Comparison of ENCODE assay signal across 24 cellular contexts in genomic region chr18:11581286-11581685, GRCh38. TPM values are rescaled to one million over a fixed set of nuclear protein-coding genes. Genes with fewer than 3 reads are reported as not detected.
"Had no signal": no experiment of that assay in that cellular context is flagged by ENCODE, and none has a peak within 500 bp of the region (broad histone marks: within the 10 kb centered on the region; RNA-seq: fewer than 3 reads in every experiment).

No MANE protein-coding gene starts in this region.

- H3K27me3 Mint-ChIP-seq: activated CD4-positive, alpha-beta memory T cell treated with anti-CD3 and anti-CD28 coated beads for 36 hours had no signal

- H3K4me3 Mint-ChIP-seq: activated CD4-positive, alpha-beta memory T cell treated with anti-CD3 and anti-CD28 coated beads for 36 hours; activated CD8-positive, alpha-beta memory T cell treated with anti-CD3 and anti-CD28 coated beads, Interleukin-2, amount 10 ng/mL, durations not matched to agents 7 days and 5 days; activated naive CD4-positive, alpha-beta T cell treated with anti-CD3 and anti-CD28 coated beads for 36 hours; immature natural killer cell; natural killer cell treated with Interleukin-12 subunit alpha and Interleukin-12 subunit beta and Interleukin-15 and Interleukin-18, amount 100 ng/mL, for 72 hours had no signal

- H3K27me3 ChIP-seq: gastrocnemius medialis, heart left ventricle, tibial artery, uterus had no signal

- H3K9me3 Mint-ChIP-seq: activated CD4-positive, alpha-beta memory T cell treated with anti-CD3 and anti-CD28 coated beads for 36 hours; activated naive CD4-positive, alpha-beta T cell treated with anti-CD3 and anti-CD28 coated beads for 36 hours; activated T-helper 2 cell treated with anti-CD3 and anti-CD28 coated beads, Interferon-gamma antibody, Interleukin-2, Interleukin-4, amounts not matched to agents 10 μg/mL and 5 μg/mL and 100 μg/mL, durations not matched to agents 14 hours and 24 hours and 36 hours; immature natural killer cell; natural killer cell treated with Interleukin-12 subunit alpha and Interleukin-12 subunit beta and Interleukin-15 and Interleukin-18, amount 100 ng/mL, for 72 hours had no signal

- H3K36me3 Mint-ChIP-seq: activated CD4-positive, alpha-beta memory T cell treated with anti-CD3 and anti-CD28 coated beads for 36 hours; immature natural killer cell; natural killer cell treated with Interleukin-12 subunit alpha and Interleukin-12 subunit beta and Interleukin-15 and Interleukin-18, amount 100 ng/mL, for 72 hours had no signal

- H3K4me3 ChIP-seq: gastrocnemius medialis, heart left ventricle, tibial artery, uterus had no signal

- H3K27ac ChIP-seq: epithelial cell of prostate, gastrocnemius medialis, heart left ventricle, tibial artery, uterus, WERI-Rb-1 had no signal

- H3K36me3 ChIP-seq: gastrocnemius medialis, heart left ventricle, tibial artery, uterus, WERI-Rb-1 had no signal

- H3K4me1 ChIP-seq: gastrocnemius medialis, heart left ventricle, tibial artery, uterus had no signal

- DNase-seq: activated CD4-positive, alpha-beta memory T cell treated with anti-CD3 and anti-CD28 coated beads for 36 hours; activated CD8-positive, alpha-beta memory T cell treated with anti-CD3 and anti-CD28 coated beads, Interleukin-2, amount 10 ng/mL, durations not matched to agents 7 days and 5 days; activated naive CD4-positive, alpha-beta T cell treated with anti-CD3 and anti-CD28 coated beads for 36 hours; activated T-cell treated with anti-CD3 and anti-CD28 coated beads, Interleukin-2, amount 50 U/mL, for 1 hour; gastrocnemius medialis; heart left ventricle; immature natural killer cell; occipital lobe; stimulated activated CD4-positive, alpha-beta T cell treated with anti-CD3 and anti-CD28 coated beads, Interleukin-4, amount 100 ng/mL, for 24 hours; stimulated activated naive CD4-positive, alpha-beta T cell; tibial artery; uterus; WERI-Rb-1 had no signal

- ATAC-seq: activated CD8-positive, alpha-beta memory T cell treated with anti-CD3 and anti-CD28 coated beads, Interleukin-2, amount 10 ng/mL, durations not matched to agents 7 days and 5 days; gastrocnemius medialis; heart left ventricle; natural killer cell treated with Interleukin-12 subunit alpha and Interleukin-12 subunit beta and Interleukin-15 and Interleukin-18, amount 100 ng/mL, for 72 hours had no signal

- H3K27ac Mint-ChIP-seq: activated CD4-positive, alpha-beta memory T cell treated with anti-CD3 and anti-CD28 coated beads for 36 hours; activated CD8-positive, alpha-beta memory T cell treated with anti-CD3 and anti-CD28 coated beads, Interleukin-2, amount 10 ng/mL, durations not matched to agents 7 days and 5 days; activated naive CD4-positive, alpha-beta T cell treated with anti-CD3 and anti-CD28 coated beads for 36 hours; activated T-helper 2 cell treated with anti-CD3 and anti-CD28 coated beads, Interferon-gamma antibody, Interleukin-2, Interleukin-4, amounts not matched to agents 10 μg/mL and 5 μg/mL and 100 μg/mL, durations not matched to agents 14 hours and 24 hours and 36 hours; immature natural killer cell; natural killer cell treated with Interleukin-12 subunit alpha and Interleukin-12 subunit beta and Interleukin-15 and Interleukin-18, amount 100 ng/mL, for 72 hours had no signal

- H3K9me3 ChIP-seq: gastrocnemius medialis, heart left ventricle, tibial artery, uterus had no signal

RNA-seq across cellular contexts. Expression of gene SLC35G4, which starts 28.1 kb away (rescaled TPM):
- total RNA-seq: activated CD4-positive, alpha-beta memory T cell treated with anti-CD3 and anti-CD28 coated beads for 36 hours; activated CD8-positive, alpha-beta memory T cell treated with anti-CD3 and anti-CD28 coated beads, Interleukin-2, amount 10 ng/mL, durations not matched to agents 7 days and 5 days; activated naive CD4-positive, alpha-beta T cell treated with anti-CD3 and anti-CD28 coated beads for 36 hours; activated T-helper 2 cell treated with anti-CD3 and anti-CD28 coated beads, Interferon-gamma antibody, Interleukin-2, Interleukin-4, amounts not matched to agents 10 μg/mL and 5 μg/mL and 100 μg/mL, durations not matched to agents 14 hours and 24 hours and 36 hours; astrocyte; chondrocyte; dermis microvascular lymphatic vessel endothelial cell; gastrocnemius medialis; heart left ventricle; liver; mesenteric fat pad; natural killer cell treated with Interleukin-12 subunit alpha and Interleukin-12 subunit beta and Interleukin-15 and Interleukin-18, amount 100 ng/mL, for 72 hours; occipital lobe; posterior vena cava; skeletal muscle tissue; subcutaneous adipose tissue; uterus had no signal
- polyA plus RNA-seq: heart left ventricle, immature natural killer cell, liver had no signal
